In the genomic region with DNA sequence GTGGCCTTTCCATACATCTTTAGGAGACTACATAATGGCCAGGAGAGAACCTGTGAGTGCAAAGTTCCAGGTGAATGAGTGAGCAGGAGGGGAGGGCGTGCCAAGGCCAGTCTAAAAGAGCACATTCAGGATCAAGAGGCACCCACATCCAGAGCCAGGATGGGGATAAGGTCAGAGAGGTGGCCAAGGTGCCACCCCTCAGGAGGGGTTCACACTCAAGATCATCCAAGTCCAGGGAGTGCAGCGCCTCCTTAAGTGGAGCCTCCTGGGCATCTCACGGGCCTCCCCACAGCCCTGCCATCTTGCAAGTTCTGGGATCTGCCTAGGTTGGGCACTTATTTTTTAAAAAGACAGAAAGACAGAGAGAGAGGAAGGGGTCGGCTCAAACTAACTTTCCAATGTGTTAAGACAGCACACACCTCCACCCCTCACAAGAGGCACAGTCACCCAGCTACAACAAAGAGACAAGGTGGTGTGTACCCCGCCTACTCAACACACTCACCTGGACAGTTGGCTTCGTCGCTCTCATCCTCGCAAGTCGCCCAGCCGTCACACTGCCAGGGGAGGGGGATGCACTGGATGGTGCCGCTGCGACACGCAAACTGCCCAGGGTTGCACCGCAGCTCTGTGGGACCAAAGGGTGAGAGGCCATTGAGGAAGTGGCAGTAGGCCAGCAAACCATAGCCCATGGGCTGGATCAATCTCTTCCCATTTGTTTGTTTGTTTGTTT, we compare ENCODE assay signal across 26 cellular contexts. TPM values are rescaled to one million over a fixed set of nuclear protein-coding genes. Genes with fewer than 3 reads are reported as not detected.
"Had no signal": no experiment of that assay in that cellular context is flagged by ENCODE, and none has a peak within 500 bp of the region (broad histone marks: within the 10 kb centered on the region; RNA-seq: fewer than 3 reads in every experiment).

No MANE protein-coding gene starts in this region.

- H3K9me3 ChIP-seq: esophagus squamous epithelium, gastrocnemius medialis, transverse colon, vagina had no signal

- H3K4me3 ChIP-seq: dorsolateral prefrontal cortex, esophagus squamous epithelium, gastrocnemius medialis, transverse colon, vagina had no signal

- DNase-seq: activated CD4-positive, alpha-beta T cell treated with anti-CD3 and anti-CD28 coated beads for 4 hours; activated CD4-positive, alpha-beta T cell treated with anti-CD3 and anti-CD28 coated beads, Interleukin-2, amount 50 U/mL, for 48 hours; activated CD4-positive, CD25-positive, alpha-beta regulatory T cell; activated gamma-delta T cell; central memory CD4-positive, alpha-beta T cell; dorsolateral prefrontal cortex; effector memory CD8-positive, alpha-beta T cell; esophagus squamous epithelium; gastrocnemius medialis; hippocampal formation; left ventricle myocardium superior; stimulated activated CD4-positive, alpha-beta T cell treated with anti-CD3 and anti-CD28 coated beads, Interleukin-2, amount 100 ng/mL, for 48 hours; stimulated activated CD8-positive, alpha-beta memory T cell treated with anti-CD3 and anti-CD28 coated beads, Interleukin-4, amount 100 ng/mL, for 48 hours; stimulated activated naive B cell treated with anti-CD40 and anti-IgM and Interleukin-4, amounts not matched to agents 10 μg/mL and 1 μg/mL and 100 μg/mL, for 72 hours; T1000; transverse colon had no signal

- H3K27ac Mint-ChIP-seq: activated naive CD4-positive, alpha-beta T cell treated with anti-CD3 and anti-CD28 coated beads, Interleukin-2, amount 50 U/mL, for 24 hours; activated T-helper 1 cell treated with anti-CD3 and anti-CD28 coated beads, Interleukin-12 subunit alpha, Interleukin-12 subunit beta, Interleukin-2, Interleukin-4 antibody, amounts not matched to agents 30 ng/mL and 10 ng/mL and 1 ng/mL, durations not matched to agents 14 hours and 24 hours and 36 hours; nephron; stimulated activated naive B cell treated with anti-CD40 and anti-IgM and Interleukin-4, amounts not matched to agents 10 μg/mL and 1 μg/mL and 100 μg/mL, for 72 hours; T-helper 1 cell treated with Interleukin-12 subunit alpha and Interleukin-12 subunit beta and Interleukin-4 antibody, amounts not matched to agents 30 μg/mL and 1 μg/mL, for 36 hours had no signal

- H3K27ac ChIP-seq: dorsolateral prefrontal cortex, gastrocnemius medialis, transverse colon, vagina had no signal

- H3K9me3 Mint-ChIP-seq: activated naive CD4-positive, alpha-beta T cell treated with anti-CD3 and anti-CD28 coated beads, Interleukin-2, amount 50 U/mL, for 24 hours; activated T-helper 1 cell treated with anti-CD3 and anti-CD28 coated beads, Interleukin-12 subunit alpha, Interleukin-12 subunit beta, Interleukin-2, Interleukin-4 antibody, amounts not matched to agents 30 ng/mL and 10 ng/mL and 1 ng/mL, durations not matched to agents 14 hours and 24 hours and 36 hours; effector memory CD8-positive, alpha-beta T cell; nephron; stimulated activated naive B cell treated with anti-CD40 and anti-IgM and Interleukin-4, amounts not matched to agents 10 μg/mL and 1 μg/mL and 100 μg/mL, for 72 hours; T-helper 1 cell treated with Interleukin-12 subunit alpha and Interleukin-12 subunit beta and Interleukin-4 antibody, amounts not matched to agents 30 μg/mL and 1 μg/mL, for 36 hours had no signal

- H3K27me3 Mint-ChIP-seq: activated naive CD4-positive, alpha-beta T cell treated with anti-CD3 and anti-CD28 coated beads, Interleukin-2, amount 50 U/mL, for 24 hours; effector memory CD8-positive, alpha-beta T cell; stimulated activated naive B cell treated with anti-CD40 and anti-IgM and Interleukin-4, amounts not matched to agents 10 μg/mL and 1 μg/mL and 100 μg/mL, for 72 hours had no signal

- H3K36me3 ChIP-seq: transverse colon had no signal

- H3K27me3 ChIP-seq: dorsolateral prefrontal cortex, esophagus squamous epithelium, gastrocnemius medialis, transverse colon, vagina had no signal

- H3K4me3 Mint-ChIP-seq: activated naive CD4-positive, alpha-beta T cell treated with anti-CD3 and anti-CD28 coated beads, Interleukin-2, amount 50 U/mL, for 24 hours; activated T-helper 1 cell treated with anti-CD3 and anti-CD28 coated beads, Interleukin-12 subunit alpha, Interleukin-12 subunit beta, Interleukin-2, Interleukin-4 antibody, amounts not matched to agents 30 ng/mL and 10 ng/mL and 1 ng/mL, durations not matched to agents 14 hours and 24 hours and 36 hours; effector memory CD8-positive, alpha-beta T cell; nephron; stimulated activated naive B cell treated with anti-CD40 and anti-IgM and Interleukin-4, amounts not matched to agents 10 μg/mL and 1 μg/mL and 100 μg/mL, for 72 hours; T-helper 1 cell treated with Interleukin-12 subunit alpha and Interleukin-12 subunit beta and Interleukin-4 antibody, amounts not matched to agents 30 μg/mL and 1 μg/mL, for 36 hours had no signal

- ATAC-seq: effector memory CD8-positive, alpha-beta T cell; gastrocnemius medialis; left ventricle myocardium superior; sciatic nerve; stimulated activated naive B cell treated with anti-CD40 and anti-IgM and Interleukin-4, amounts not matched to agents 10 μg/mL and 1 μg/mL and 100 μg/mL, for 72 hours had no signal

RNA-seq across cellular contexts. Expression of gene TSSK2, which starts 42.1 kb away (rescaled TPM):
- total RNA-seq: activated T-helper 1 cell treated with anti-CD3 and anti-CD28 coated beads, Interleukin-12 subunit alpha, Interleukin-12 subunit beta, Interleukin-2, Interleukin-4 antibody, amounts not matched to agents 30 ng/mL and 10 ng/mL and 1 ng/mL, durations not matched to agents 14 hours and 24 hours and 36 hours; astrocyte; left ventricle myocardium superior; myocyte; renal cortical epithelial cell; sciatic nerve; temporal lobe; transverse colon; vagina had no signal
